8 cellular contexts compared by ENCODE assay signal in the genomic region with DNA sequence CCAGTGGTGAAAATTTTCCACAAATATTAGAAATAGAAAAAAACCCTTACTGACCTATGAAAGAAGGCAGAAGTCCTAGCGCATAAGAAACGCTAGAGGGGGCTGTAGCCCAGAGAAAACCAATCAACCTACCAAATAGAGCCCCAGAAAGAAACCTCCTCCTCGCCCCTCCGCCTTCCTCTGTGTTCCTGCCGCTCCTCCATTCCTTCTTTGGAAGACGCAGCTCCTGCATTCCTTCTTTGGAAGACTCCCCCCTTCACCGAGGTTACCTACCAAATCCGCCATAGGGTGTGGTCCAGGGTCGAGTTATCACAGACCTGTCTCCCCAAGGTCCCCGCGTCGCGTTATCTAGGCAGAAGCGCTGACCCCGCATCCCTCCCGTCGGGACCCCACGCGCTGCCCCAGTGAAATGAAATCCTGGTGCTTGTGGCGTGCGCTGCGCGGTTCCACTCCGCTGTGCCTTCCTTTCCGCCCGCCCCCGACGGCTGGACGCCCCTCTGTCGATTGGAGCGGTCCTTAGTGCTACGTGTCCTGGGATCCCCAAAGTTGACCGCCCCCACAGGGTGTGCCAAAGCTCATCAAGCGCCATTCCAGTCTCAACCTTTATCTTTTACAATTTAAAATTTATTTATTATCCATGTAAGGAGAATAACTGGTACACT. TPM values are rescaled to one million over a fixed set of nuclear protein-coding genes. Genes with fewer than 3 reads are reported as not detected.
DNase-seq lines count a peak whose midpoint lies in the region; ATAC-seq, FAIRE-seq and TF ChIP-seq lines count a peak whose summit lies in the region.

No MANE protein-coding gene starts in this region.

- H4K5ac ChIP-seq in IMR-90 (ENCODE audit: low read depth, low read length): no peak overlapping the region

- POLR2A ChIA-PET in IMR-90 (lab: Charles Lee; ENCODE audit: unreplicated experiment): no interaction called here

- dilution Hi-C loops in IMR-90 (cut with HindIII; ENCODE audit: low sequenced_read_pairs, unreplicated experiment): no loop called here

- BruUV-seq in IMR-90 (replicated peaks; lab: Mats Ljungman, UMichigan): no TSS peak

- peaks cover 54% of the 10 kb centered on the region for H3K27me3 ChIP-seq in IMR-90 (ENCODE audit: control insufficient read depth, insufficient read depth, low read length)
- peaks cover 0 to 15% (median 8%) of the 10 kb centered on the region in 4 donors for H3K27me3 ChIP-seq in upper lobe of left lung

- intact Hi-C loops in IMR-90 (cut with micrococcal nuclease): loop anchor here (1.0 to 2.0 kb wide), 2 partner anchors 39 to 95 kb away; no protein-coding TSS in a partner anchor

- no peaks in the 10 kb centered on the region for H3K9me1 ChIP-seq in IMR-90 (ENCODE audit: insufficient read depth, low read length)

- H3K27ac ChIP-seq in IMR-90 (ENCODE audit: insufficient read depth, low read length) (no peak overlapping the region), upper lobe of left lung (no peak overlapping the region)

- H3K4me2 ChIP-seq in IMR-90 (ENCODE audit: low read depth, low read length): peak overlapping the region; percentile 58

- TF ChIP-seq CTCF in D721Med (IDR thresholded peaks at IDR 0.05; ENCODE audit: insufficient read depth, missing control alignments): peak; percentile 78
- peak; percentile 79 for TF ChIP-seq CTCF in IMR-90 (conservative IDR thresholded peaks at IDR 0.05; ENCODE audit: low read depth, low read length)
- peak; percentile 41 to 74 (median 50) for TF ChIP-seq CTCF in upper lobe of left lung (IDR thresholded peaks at IDR 0.05)

- no peak overlapping the region for H3K18ac ChIP-seq in IMR-90 (ENCODE audit: low read depth, low read length)

- no peak overlapping the region for H2BK120ac ChIP-seq in IMR-90 (ENCODE audit: low read depth, low read length)

- H3K14ac ChIP-seq in IMR-90 (replicated peaks; ENCODE audit: low read depth, low read length): no peak overlapping the region

- no peak overlapping the region for H2BK5ac ChIP-seq in IMR-90 (ENCODE audit: low read depth, low read length, poor library complexity, severe bottlenecking)

- CTCF ChIA-PET in IMR-90 (lab: Yijun Ruan, JAX): interaction anchor here (0.6 to 1.6 kb wide), 3 partner anchors 37 to 145 kb away, joined by 3 to 5 read pairs (median 4); partner anchors contain the start of gene TRIM26

- H3K9me3 ChIP-seq in IMR-90 (ENCODE audit: control insufficient read depth, insufficient read depth, low read length) (peaks cover 3% of the 10 kb centered on the region; the same call in 1 of the 2 replicates), upper lobe of left lung (no peaks in the 10 kb centered on the region)

- FAIRE-seq in D721Med (lab: Jason Lieb, UNC): no peak

- H3K4me1 ChIP-seq in IMR-90 (ENCODE audit: control insufficient read depth, insufficient read depth, low read length) (no peaks in the 10 kb centered on the region), upper lobe of left lung (peaks cover 4 to 10% (median 6%) of the 10 kb centered on the region in 4 donors)

- H3K36me3 ChIP-seq in IMR-90 (ENCODE audit: control insufficient read depth, insufficient read depth, low read length): no peaks in the 10 kb centered on the region
- no peaks in the 10 kb centered on the region for H3K36me3 ChIP-seq in upper lobe of left lung

- no peak overlapping the region for H3K56ac ChIP-seq in IMR-90 (ENCODE audit: extremely low read depth, insufficient read depth, low read length)

- H4K8ac ChIP-seq in IMR-90 (ENCODE audit: low read depth in 2 of 2, low read length in 2 of 2): no peak overlapping the region

- no peaks in the 10 kb centered on the region for H4K20me1 ChIP-seq in IMR-90 (ENCODE audit: insufficient read depth, low read length)

- no peak overlapping the region for H3K9ac ChIP-seq in IMR-90 (ENCODE audit: low read depth, low read length)

- peak; percentile 63 for TF ChIP-seq RAD21 in IMR-90 (IDR thresholded peaks at IDR 0.05; ENCODE audit: low read length)

- no peak overlapping the region for H3K23ac ChIP-seq in IMR-90 (ENCODE audit: low read depth, low read length)

- ATAC-seq in IMR-90 (ENCODE audit: low read depth) (peak; percentile 96), upper lobe of left lung (ENCODE audit: low FRiP score in 2 of 2) (peak; percentile 77 to 84), HG02981 (IDR thresholded peaks at IDR 0.05; ENCODE audit: unreplicated experiment) (no peak)

- TF ChIP-seq POLR2A in IMR-90 (IDR thresholded peaks at IDR 0.05; ENCODE audit: low read depth, low read length) (no peak), upper lobe of left lung (IDR thresholded peaks at IDR 0.05) (no peak)

- H2AFZ ChIP-seq in IMR-90 (replicated peaks; ENCODE audit: low read length, poor library complexity): peak overlapping the region; percentile 92

- WGBS in IMR-90 (ENCODE audit: extremely low coverage in 2 of 2, insufficient read length in 1 of 2), 2 experiments: 2% methylated on average over 18 of the region's 34 CpGs; no CpG with 5 or more reads in 1 of the 2 experiments
- 6% methylated on average over 33 to 34 of the region's 34 CpGs for WGBS in upper lobe of left lung, 2 donors

- in situ Hi-C loops in IMR-90 (cut with MboI; ENCODE audit: low sequenced_read_pairs): no loop called here

- H3K4ac ChIP-seq in IMR-90 (ENCODE audit: low read depth, low read length): no peak overlapping the region

- no peak overlapping the region for H4K91ac ChIP-seq in IMR-90 (ENCODE audit: insufficient read depth, low read depth, low read length)

- no peak overlapping the region for H2AK9ac ChIP-seq in IMR-90 (replicated peaks; ENCODE audit: low read depth, low read length, poor library complexity)

- no peak overlapping the region for H2AK5ac ChIP-seq in IMR-90 (ENCODE audit: low read depth, low read length)

- no peak overlapping the region for H2BK20ac ChIP-seq in IMR-90 (ENCODE audit: low read depth, low read length)

- no peaks in the 10 kb centered on the region for H3K79me1 ChIP-seq in IMR-90 (ENCODE audit: low read depth in 1 of 2, low read length in 2 of 2)

- peak overlapping the region; percentile 38 for H3K4me3 ChIP-seq in IMR-90 (ENCODE audit: insufficient read depth, low read depth, low read length)
- peak overlapping the region in 3 of 4 donors; percentile 19 to 29 (median 23) for H3K4me3 ChIP-seq in upper lobe of left lung

- TF ChIP-seq EP300 in upper lobe of left lung (IDR thresholded peaks at IDR 0.05): no peak

- DNase-seq in D721Med (ENCODE audit: insufficient read length, low spot score) (peak; percentile 55), IMR-90 (peak; percentile 74), RPMI8226 (peak; percentile 68), globus pallidus (ENCODE audit: low spot score) (peak; percentile 46), non-pigmented ciliary epithelial cell (ENCODE audit: low read depth) (peak; percentile 52), upper lobe of left lung (peak; percentile 30 to 73)
- peak; percentile 53 for DNase-seq in activated naive CD4-positive, alpha-beta T cell treated with anti-CD3 and anti-CD28 coated beads, Interleukin-2, amount 50 U/mL, for 16 hours

- H2BK15ac ChIP-seq in IMR-90 (ENCODE audit: low read depth, low read length): no peak overlapping the region

TF ChIP-seq in IMR-90, 13 proteins besides CTCF, POLR2A, EP300 and RAD21:
- TF ChIP-seq MAFK (IDR thresholded peaks at IDR 0.05; ENCODE audit: low read depth, low read length): no peak
- TF ChIP-seq SMC3 (IDR thresholded peaks at IDR 0.05; ENCODE audit: low read depth, low read length): peak; percentile 40
- TF ChIP-seq FOS (IDR thresholded peaks at IDR 0.05; ENCODE audit: low read depth, low read length): no peak
- no peak for TF ChIP-seq USF2 (IDR thresholded peaks at IDR 0.05; ENCODE audit: low read depth, low read length)
- no peak for TF ChIP-seq NFE2L2 (IDR thresholded peaks at IDR 0.05; ENCODE audit: low read depth, low read length)
- TF ChIP-seq MAZ (IDR thresholded peaks at IDR 0.05; ENCODE audit: borderline replicate concordance, low read depth, low read length): no peak
- TF ChIP-seq RCOR1 (IDR thresholded peaks at IDR 0.05; ENCODE audit: insufficient replicate concordance, low read length): no peak
- no peak for TF ChIP-seq CEBPB (IDR thresholded peaks at IDR 0.05; ENCODE audit: low read depth, low read length)
- TF ChIP-seq BHLHE40 (IDR thresholded peaks at IDR 0.05; ENCODE audit: low read depth, low read length): no peak
TF ChIP-seq in IMR-90: peak in this region for 1.

RNA-seq across cellular contexts. Expression of gene RPP21, which starts 12.9 kb away (rescaled TPM):
- 20.6 and 28.9 TPM in 2 replicates for total RNA-seq in IMR-90 (2012; rRNA removed)
- 79.1 and 96.7 TPM in 2 replicates for polyA plus RNA-seq in IMR-90 (2012; rRNA removed)
- 136 and 190 TPM in 2 replicates for polyA plus RNA-seq in IMR-90 (2012; cell fraction: cytosol; rRNA removed)
- polyA plus RNA-seq in IMR-90 (2012; cell fraction: nucleus; rRNA removed; ENCODE audit: low replicate concordance): 68.1 and 176 TPM in 2 replicates
- 10 to 100 TPM; 34.6 to 72.4 (median 45.5) TPM for total RNA-seq in upper lobe of left lung

RNA-seq across cellular contexts. Expression of gene TRIM39, which starts 31.1 kb away (rescaled TPM):
- total RNA-seq in IMR-90 (2012; rRNA removed) (9.4 and 10.0 TPM in 2 replicates), upper lobe of left lung (10 to 100 TPM; 12.2 to 23.3 (median 16.2) TPM)
- 6.7 and 7.5 TPM in 2 replicates for polyA plus RNA-seq in IMR-90 (2012; rRNA removed)
- 3.4 and 3.8 TPM in 2 replicates for polyA plus RNA-seq in IMR-90 (2012; cell fraction: cytosol; rRNA removed)
- polyA plus RNA-seq in IMR-90 (2012; cell fraction: nucleus; rRNA removed; ENCODE audit: low replicate concordance): 17.2 and 30.2 TPM in 2 replicates
